In the genomic region with DNA sequence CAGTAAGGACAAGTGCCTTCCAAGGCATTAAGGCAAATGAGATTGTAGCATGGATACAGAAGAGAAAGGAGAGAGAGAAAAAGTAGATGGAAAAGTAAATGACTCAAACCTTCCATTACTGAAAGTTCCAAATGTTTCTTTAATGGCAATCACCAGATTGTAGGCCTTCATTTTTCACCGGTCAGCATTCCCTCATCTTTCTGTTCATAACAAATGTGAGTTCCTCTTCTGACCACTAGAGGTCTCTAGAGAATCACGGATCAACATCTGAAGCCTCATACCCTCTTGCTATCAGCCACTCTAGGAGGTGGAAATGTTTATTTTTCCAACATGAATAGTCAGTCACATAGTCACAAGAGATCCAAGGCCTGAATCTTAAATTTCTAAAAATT, we compare ENCODE assay signal across 1 cellular context.
TF ChIP-seq lines count a peak whose summit lies in the region.

No MANE protein-coding gene starts in this region.

TF ChIP-seq in K562, 482 proteins besides CTCF, POLR2A, EP300 and RAD21 (continued from another document):
- TF ChIP-seq, protein P1, sequence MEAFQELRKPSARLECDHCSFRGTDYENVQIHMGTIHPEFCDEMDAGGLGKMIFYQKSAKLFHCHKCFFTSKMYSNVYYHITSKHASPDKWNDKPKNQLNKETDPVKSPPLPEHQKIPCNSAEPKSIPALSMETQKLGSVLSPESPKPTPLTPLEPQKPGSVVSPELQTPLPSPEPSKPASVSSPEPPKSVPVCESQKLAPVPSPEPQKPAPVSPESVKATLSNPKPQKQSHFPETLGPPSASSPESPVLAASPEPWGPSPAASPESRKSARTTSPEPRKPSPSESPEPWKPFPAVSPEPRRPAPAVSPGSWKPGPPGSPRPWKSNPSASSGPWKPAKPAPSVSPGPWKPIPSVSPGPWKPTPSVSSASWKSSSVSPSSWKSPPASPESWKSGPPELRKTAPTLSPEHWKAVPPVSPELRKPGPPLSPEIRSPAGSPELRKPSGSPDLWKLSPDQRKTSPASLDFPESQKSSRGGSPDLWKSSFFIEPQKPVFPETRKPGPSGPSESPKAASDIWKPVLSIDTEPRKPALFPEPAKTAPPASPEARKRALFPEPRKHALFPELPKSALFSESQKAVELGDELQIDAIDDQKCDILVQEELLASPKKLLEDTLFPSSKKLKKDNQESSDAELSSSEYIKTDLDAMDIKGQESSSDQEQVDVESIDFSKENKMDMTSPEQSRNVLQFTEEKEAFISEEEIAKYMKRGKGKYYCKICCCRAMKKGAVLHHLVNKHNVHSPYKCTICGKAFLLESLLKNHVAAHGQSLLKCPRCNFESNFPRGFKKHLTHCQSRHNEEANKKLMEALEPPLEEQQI (IDR thresholded peaks at IDR 0.05), result 0 out of 2 replicates have a peak, but pooled peaks have one; percentile 29
- TF ChIP-seq MAZ (CRISPR knock-in tag; conservative IDR thresholded peaks at IDR 0.05 in 1 of 2, IDR thresholded peaks at IDR 0.05 in 1 of 2) (0 out of 4 replicates have a peak, but pooled peaks of 1 of the 2 experiments have one; percentile 33), FOXM1 (IDR thresholded peaks at IDR 0.05; ENCODE audit: low read depth) (peak; percentile 45), FOXM1 (CRISPR knock-in tag; IDR thresholded peaks at IDR 0.05; ENCODE audit: low read depth) (no peak), BACH1 (tag; IDR thresholded peaks at IDR 0.05) (no peak), MAFK (IDR thresholded peaks at IDR 0.05; ENCODE audit: low read length) (0 out of 2 replicates have a peak, but pooled peaks have one; percentile 39), GTF3C2 (IDR thresholded peaks at IDR 0.05; ENCODE audit: borderline replicate concordance, extremely low read depth, insufficient read length) (no peak), OTX1 (CRISPR knock-in tag; IDR thresholded peaks at IDR 0.05) (no peak), ZNF512 (tag; IDR thresholded peaks at IDR 0.05) (peak; percentile 85), SMC3 (conservative IDR thresholded peaks at IDR 0.05; ENCODE audit: insufficient read depth, low read depth, low read length) (peak; percentile 56), ZFP1 (CRISPR knock-in tag; IDR thresholded peaks at IDR 0.05) (no peak), ZNF316 (IDR thresholded peaks at IDR 0.05) (peak; percentile 88), XRCC5 (IDR thresholded peaks at IDR 0.05; ENCODE audit: low read depth, low read length) (no peak), TRIM24 (IDR thresholded peaks at IDR 0.05) (no peak), STAG1 (CRISPR knock-in tag; IDR thresholded peaks at IDR 0.05; ENCODE audit: borderline replicate concordance) (peak; percentile 21; the same call in 1 of the 2 replicates), TCFL5 (CRISPR knock-in tag; conservative IDR thresholded peaks at IDR 0.05) (no peak), EHMT2 (IDR thresholded peaks at IDR 0.05) (peak; percentile 15; the same call in 1 of the 2 replicates)
- TF ChIP-seq, protein P2, sequence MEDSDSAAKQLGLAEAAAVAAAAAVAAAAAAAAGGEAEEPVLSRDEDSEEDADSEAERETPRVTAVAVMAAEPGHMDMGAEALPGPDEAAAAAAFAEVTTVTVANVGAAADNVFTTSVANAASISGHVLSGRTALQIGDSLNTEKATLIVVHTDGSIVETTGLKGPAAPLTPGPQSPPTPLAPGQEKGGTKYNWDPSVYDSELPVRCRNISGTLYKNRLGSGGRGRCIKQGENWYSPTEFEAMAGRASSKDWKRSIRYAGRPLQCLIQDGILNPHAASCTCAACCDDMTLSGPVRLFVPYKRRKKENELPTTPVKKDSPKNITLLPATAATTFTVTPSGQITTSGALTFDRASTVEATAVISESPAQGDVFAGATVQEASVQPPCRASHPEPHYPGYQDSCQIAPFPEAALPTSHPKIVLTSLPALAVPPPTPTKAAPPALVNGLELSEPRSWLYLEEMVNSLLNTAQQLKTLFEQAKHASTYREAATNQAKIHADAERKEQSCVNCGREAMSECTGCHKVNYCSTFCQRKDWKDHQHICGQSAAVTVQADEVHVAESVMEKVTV (CRISPR knock-in tag; IDR thresholded peaks at IDR 0.05), result peak; percentile 94
TF ChIP-seq in K562: peak in this region for 21.
